In genomic region chr14:102775855-102776760, GRCh38 we compare ENCODE assay signal across 9 cellular contexts. TPM values are rescaled to one million over a fixed set of nuclear protein-coding genes. Genes with fewer than 3 reads are reported as not detected.
DNase-seq lines count a peak whose midpoint lies in the region; ATAC-seq, FAIRE-seq and TF ChIP-seq lines count a peak whose summit lies in the region.
"Had no signal": no experiment of that assay in that cellular context is flagged by ENCODE, and none has a peak within 500 bp of the region (broad histone marks: within the 10 kb centered on the region; RNA-seq: fewer than 3 reads in every experiment).

No MANE protein-coding gene starts in this region.

- H3K36me3 Mint-ChIP-seq in activated CD4-positive, alpha-beta memory T cell treated with anti-CD3 and anti-CD28 coated beads, Interleukin-2, amount 10 ng/mL, durations not matched to agents 7 days and 5 days (ENCODE audit: low read depth): peaks cover 27% of the 10 kb centered on the region

- peak in 1 of 2 experiments; percentile 75 for DNase-seq in A549 (ENCODE audit: low read depth in 1 of 2, low spot score in 1 of 2)
- peak; percentile 18 for DNase-seq in activated CD4-positive, alpha-beta memory T cell treated with anti-CD3 and anti-CD28 coated beads, Interleukin-2, amount 10 ng/mL, durations not matched to agents 7 days and 5 days
- peak; percentile 55 for DNase-seq in fibroblast of villous mesenchyme (ENCODE audit: low read depth)
- DNase-seq in pulmonary artery endothelial cell (ENCODE audit: low read depth, low spot score): peak; percentile 30
- no peak for DNase-seq in GF-D8 (lab: John Stamatoyannopoulos, UW)
- DNase-seq in NCI-H128 (lab: John Stamatoyannopoulos, UW; ENCODE audit: unreplicated experiment): no peak
- DNase-seq in NCI-H446 treated with DMSO at 0.1 percent for 48 hours (lab: John Stamatoyannopoulos, UW): no peak

- peak overlapping the region; percentile 96; the same call in 2 of the 3 replicates for H3K4me3 ChIP-seq in A549
- H3K4me3 ChIP-seq in fibroblast of villous mesenchyme (ENCODE audit: low read depth, low read length): no peak overlapping the region

- no peak for TF ChIP-seq POLR2A in A549 (IDR thresholded peaks at IDR 0.05; ENCODE audit: low read length)
- TF ChIP-seq POLR2A in GM19099 (IDR thresholded peaks at IDR 0.05; ENCODE audit: extremely low read depth, insufficient read length, low read depth): peak; percentile 68

- WGBS in A549 (ENCODE audit: missing lambda C conversion rate): 81% methylated on average over 18 of the region's 22 CpGs

- peak overlapping the region; percentile 81 for H3K27ac Mint-ChIP-seq in activated CD4-positive, alpha-beta memory T cell treated with anti-CD3 and anti-CD28 coated beads, Interleukin-2, amount 10 ng/mL, durations not matched to agents 7 days and 5 days

- H3K27ac ChIP-seq in A549: peak overlapping the region; percentile 94 to 95
- H3K27ac ChIP-seq: foreskin keratinocyte had no signal

- no peak for TF ChIP-seq EP300 in A549 (IDR thresholded peaks at IDR 0.05)

- no peaks in the 10 kb centered on the region for H3K9me3 Mint-ChIP-seq in activated CD4-positive, alpha-beta memory T cell treated with anti-CD3 and anti-CD28 coated beads, Interleukin-2, amount 10 ng/mL, durations not matched to agents 7 days and 5 days

- CTCF ChIA-PET in A549 (lab: Yijun Ruan, JAX): interaction anchor here (0.7 to 1.6 kb wide), 6 partner anchors 9 to 200 kb away, joined by 3 to 5 read pairs (median 4); no protein-coding TSS in a partner anchor
- CTCF ChIA-PET in activated CD4-positive, alpha-beta memory T cell treated with anti-CD3 and anti-CD28 coated beads, Interleukin-2, amount 10 ng/mL, durations not matched to agents 7 days and 5 days (lab: Charles Lee): interaction anchor here (0.7 to 2.4 kb wide), 3 partner anchors 9 to 142 kb away, joined by 4 to 13 read pairs (median 5); no protein-coding TSS in a partner anchor

- FAIRE-seq in A549 (lab: Jason Lieb, UNC): no peak

- TF ChIP-seq RAD21 in A549 (conservative IDR thresholded peaks at IDR 0.05 in 1 of 2, IDR thresholded peaks at IDR 0.05 in 1 of 2): no peak

- peaks cover 33% of the 10 kb centered on the region for H3K4me1 ChIP-seq in A549

- H3K4me3 Mint-ChIP-seq in activated CD4-positive, alpha-beta memory T cell treated with anti-CD3 and anti-CD28 coated beads, Interleukin-2, amount 10 ng/mL, durations not matched to agents 7 days and 5 days: peak overlapping the region; percentile 77

- no peak for TF ChIP-seq CTCF in A549 (IDR thresholded peaks at IDR 0.05)
- TF ChIP-seq CTCF in fibroblast of villous mesenchyme (IDR thresholded peaks at IDR 0.05; ENCODE audit: insufficient read depth, low read depth, low read length): no peak

- no peaks in the 10 kb centered on the region for H3K27me3 Mint-ChIP-seq in activated CD4-positive, alpha-beta memory T cell treated with anti-CD3 and anti-CD28 coated beads, Interleukin-2, amount 10 ng/mL, durations not matched to agents 7 days and 5 days

- H3K4me2 ChIP-seq in A549: peak overlapping the region; percentile 74

- POLR2A ChIA-PET in A549 (lab: Yijun Ruan, JAX): interaction anchor here (0.7 kb wide), 1 partner anchor 208 kb away, joined by 3 read pairs; no protein-coding TSS in a partner anchor
- POLR2A ChIA-PET in activated CD4-positive, alpha-beta memory T cell treated with anti-CD3 and anti-CD28 coated beads, Interleukin-2, amount 10 ng/mL, durations not matched to agents 7 days and 5 days (lab: Charles Lee): interaction anchor here (0.6 to 1.6 kb wide), 3 partner anchors 10 to 558 kb away, joined by 3 read pairs; partner anchors contain the start of gene EIF5

- peaks cover 41% of the 10 kb centered on the region for H3K4me1 Mint-ChIP-seq in activated CD4-positive, alpha-beta memory T cell treated with anti-CD3 and anti-CD28 coated beads, Interleukin-2, amount 10 ng/mL, durations not matched to agents 7 days and 5 days

- no peaks in the 10 kb centered on the region for H3K9me3 ChIP-seq in A549

- ATAC-seq in A549: peak; percentile 46 to 60

TF ChIP-seq in A549, 52 proteins besides CTCF, POLR2A, EP300 and RAD21:
- TF ChIP-seq POLR2AphosphoS2 (conservative IDR thresholded peaks at IDR 0.05; ENCODE audit: low read length) (no peak), HEYL (CRISPR knock-in tag; IDR thresholded peaks at IDR 0.05) (no peak), NR3C1 (IDR thresholded peaks at IDR 0.05) (no peak), RCOR1 (IDR thresholded peaks at IDR 0.05; ENCODE audit: low read depth, low read length) (no peak), GATA3 (IDR thresholded peaks at IDR 0.05; ENCODE audit: borderline replicate concordance) (no peak), CEBPB (IDR thresholded peaks at IDR 0.05) (no peak), KDM5A (IDR thresholded peaks at IDR 0.05) (no peak), JUNB (IDR thresholded peaks at IDR 0.05) (no peak), HES2 (IDR thresholded peaks at IDR 0.05) (no peak), MAX (IDR thresholded peaks at IDR 0.05) (no peak; the same call in 1 of the 2 replicates), PHF8 (IDR thresholded peaks at IDR 0.05; ENCODE audit: borderline replicate concordance, low read depth) (no peak), HMGXB4 (CRISPR knock-in tag; IDR thresholded peaks at IDR 0.05; ENCODE audit: borderline replicate concordance) (no peak), HDAC2 (IDR thresholded peaks at IDR 0.05) (no peak), MYC (IDR thresholded peaks at IDR 0.05; ENCODE audit: borderline replicate concordance, low read length) (no peak), FOXS1 (CRISPR knock-in tag; IDR thresholded peaks at IDR 0.05) (no peak), PBX3 (IDR thresholded peaks at IDR 0.05) (no peak), HOXA7 (CRISPR knock-in tag; IDR thresholded peaks at IDR 0.05) (no peak), ZSCAN20 (CRISPR knock-in tag; IDR thresholded peaks at IDR 0.05) (no peak)
- TF ChIP-seq, protein P1, sequence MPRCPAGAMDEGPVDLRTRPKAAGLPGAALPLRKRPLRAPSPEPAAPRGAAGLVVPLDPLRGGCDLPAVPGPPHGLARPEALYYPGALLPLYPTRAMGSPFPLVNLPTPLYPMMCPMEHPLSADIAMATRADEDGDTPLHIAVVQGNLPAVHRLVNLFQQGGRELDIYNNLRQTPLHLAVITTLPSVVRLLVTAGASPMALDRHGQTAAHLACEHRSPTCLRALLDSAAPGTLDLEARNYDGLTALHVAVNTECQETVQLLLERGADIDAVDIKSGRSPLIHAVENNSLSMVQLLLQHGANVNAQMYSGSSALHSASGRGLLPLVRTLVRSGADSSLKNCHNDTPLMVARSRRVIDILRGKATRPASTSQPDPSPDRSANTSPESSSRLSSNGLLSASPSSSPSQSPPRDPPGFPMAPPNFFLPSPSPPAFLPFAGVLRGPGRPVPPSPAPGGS (IDR thresholded peaks at IDR 0.05): no peak
- TF ChIP-seq, protein P2, sequence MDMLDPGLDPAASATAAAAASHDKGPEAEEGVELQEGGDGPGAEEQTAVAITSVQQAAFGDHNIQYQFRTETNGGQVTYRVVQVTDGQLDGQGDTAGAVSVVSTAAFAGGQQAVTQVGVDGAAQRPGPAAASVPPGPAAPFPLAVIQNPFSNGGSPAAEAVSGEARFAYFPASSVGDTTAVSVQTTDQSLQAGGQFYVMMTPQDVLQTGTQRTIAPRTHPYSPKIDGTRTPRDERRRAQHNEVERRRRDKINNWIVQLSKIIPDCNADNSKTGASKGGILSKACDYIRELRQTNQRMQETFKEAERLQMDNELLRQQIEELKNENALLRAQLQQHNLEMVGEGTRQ (IDR thresholded peaks at IDR 0.05): no peak

RNA-seq across cellular contexts. Expression of gene TRAF3, which starts 1.1 kb away (rescaled TPM):
- polyA plus RNA-seq in A549 (2011; rRNA removed): 22.9 and 25.5 TPM in 2 replicates
- polyA plus RNA-seq in A549 (2012; cell fraction: cytosol; rRNA removed): 22.5 and 25.4 TPM in 2 replicates
- 37.7 and 38.2 TPM in 2 replicates for polyA plus RNA-seq in A549 (2012; cell fraction: nucleus; rRNA removed)
- polyA plus RNA-seq in A549 (2017; fragmentation: RNase III; extraction: RNeasy Plus Mini Kit Qiagen cat#74134 plus additional on column Dnase treatment): 20.1 to 24.9 TPM (median 20.2 TPM) in 3 replicates
- 54.6 and 56.1 TPM in 2 replicates for polyA minus RNA-seq in A549 (2011; rRNA and poly(A)+ RNA removed)
- 10 to 100 TPM; 37.4 to 38.9 TPM for total RNA-seq in activated CD4-positive, alpha-beta memory T cell treated with anti-CD3 and anti-CD28 coated beads, Interleukin-2, amount 10 ng/mL, durations not matched to agents 7 days and 5 days
- total RNA-seq in fibroblast of villous mesenchyme: 16.1 and 30.7 TPM in 2 replicates
- 26.6 and 38.0 TPM in 2 replicates for total RNA-seq in pulmonary artery endothelial cell

Comparison
In these comparisons a context has a peak if more than half of its experiments do, and no peak if none do; other contexts are left out.
1. DNase-seq: peak in activated CD4-positive, alpha-beta memory T cell treated with anti-CD3 and anti-CD28 coated beads, Interleukin-2, amount 10 ng/mL, durations not matched to agents 7 days and 5 days (single experiment), fibroblast of villous mesenchyme (single experiment) and pulmonary artery endothelial cell (single experiment); none in GF-D8 (single experiment), NCI-H128 (single experiment) and NCI-H446 treated with DMSO at 0.1 percent for 48 hours (single experiment).